ENCODE assay signal across 1 cellular context in the genomic region with DNA sequence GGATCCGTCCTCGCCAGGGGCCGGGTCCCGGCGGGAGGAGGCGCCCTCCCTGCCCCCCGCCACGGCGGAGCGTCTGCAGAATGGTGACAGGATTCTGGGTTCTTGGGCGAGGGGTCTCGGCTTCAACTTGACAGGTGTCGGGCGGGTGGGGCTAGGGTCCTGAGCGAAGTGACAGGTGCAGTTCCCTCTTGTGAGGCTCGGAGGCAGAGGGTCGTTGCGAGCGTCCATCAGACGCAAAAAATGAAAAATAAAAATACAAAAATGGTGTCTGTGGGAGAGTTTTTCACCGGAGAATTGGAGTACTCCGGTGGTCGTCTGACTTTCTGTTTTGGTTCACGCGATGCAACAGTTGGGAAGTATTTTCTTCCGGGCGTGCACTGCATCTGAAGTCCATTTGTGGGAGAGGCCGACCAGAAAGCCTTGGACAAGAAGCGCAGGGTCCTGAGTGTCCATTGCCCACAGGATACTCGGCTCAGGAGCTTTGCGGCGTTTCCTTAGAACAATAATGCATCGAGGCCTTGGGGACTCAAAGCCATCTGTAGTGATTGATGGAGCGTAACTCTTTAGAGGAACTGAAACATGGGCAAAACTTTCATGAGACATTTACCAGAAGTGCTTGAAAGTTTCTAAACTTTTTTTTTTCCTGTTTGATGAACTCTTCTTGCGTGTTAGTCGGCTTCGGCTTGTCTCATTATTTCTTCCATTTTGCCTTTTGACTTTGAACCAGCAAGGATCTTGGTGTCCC.
TF ChIP-seq lines count a peak whose summit lies in the region.

No MANE protein-coding gene starts in this region.

TF ChIP-seq in GM12878, 131 proteins besides CTCF, POLR2A, EP300 and RAD21 (continued from another document):
- TF ChIP-seq JUNB (IDR thresholded peaks at IDR 0.05) (peak; percentile 16; the same call in 1 of the 2 replicates), POU2F2 (IDR thresholded peaks at IDR 0.05; ENCODE audit: borderline replicate concordance, low read depth, low read length) (peak; percentile 93), WRNIP1 (IDR thresholded peaks at IDR 0.05; ENCODE audit: borderline replicate concordance, low read depth, low read length) (no peak), NFYA (IDR thresholded peaks at IDR 0.05; ENCODE audit: borderline replicate concordance, low read depth, low read length) (no peak), ZNF24 (IDR thresholded peaks at IDR 0.05) (peak; percentile 79; the same call in 1 of the 2 replicates), CREM (IDR thresholded peaks at IDR 0.05; ENCODE audit: low read depth) (0 out of 2 replicates have a peak, but pooled peaks have one; percentile 10), ETV6 (conservative IDR thresholded peaks at IDR 0.05 in 1 of 2, IDR thresholded peaks at IDR 0.05 in 1 of 2; ENCODE audit: borderline replicate concordance in 1 of 2, low read depth in 1 of 2) (peak in 1 of 2 experiments; percentile 51; a peak in 1 of 4 replicates), SMAD5 (IDR thresholded peaks at IDR 0.05; ENCODE audit: low read depth) (no peak), SP1 (IDR thresholded peaks at IDR 0.05; ENCODE audit: low read depth, low read length) (peak; percentile 39), ZNF384 (IDR thresholded peaks at IDR 0.05; ENCODE audit: borderline replicate concordance, low read depth, low read length) (peak; percentile 97), MTA3 (IDR thresholded peaks at IDR 0.05; ENCODE audit: borderline replicate concordance, low read length) (peak; percentile 88; the same call in 1 of the 2 replicates), BCL11A (IDR thresholded peaks at IDR 0.05; ENCODE audit: low read depth, low read length) (peak; percentile 85), TARDBP (IDR thresholded peaks at IDR 0.05; ENCODE audit: borderline replicate concordance) (no peak), SIN3A (IDR thresholded peaks at IDR 0.05; ENCODE audit: low read depth, low read length) (0 out of 2 replicates have a peak, but pooled peaks have one; percentile 7), MEF2B (IDR thresholded peaks at IDR 0.05; ENCODE audit: partially characterized antibody, poor library complexity, severe bottlenecking) (peak; percentile 80), GABPA (IDR thresholded peaks at IDR 0.05; ENCODE audit: low read depth) (peak; percentile 54; the same call in 1 of the 2 replicates), HCFC1 (IDR thresholded peaks at IDR 0.05; ENCODE audit: low read length) (no peak), IKZF2 (IDR thresholded peaks at IDR 0.05) (peak; percentile 92 to 94), ESRRA (IDR thresholded peaks at IDR 0.05; ENCODE audit: low read length) (no peak), NFIC (IDR thresholded peaks at IDR 0.05; ENCODE audit: low read depth, low read length) (peak; percentile 70; the same call in 1 of the 2 replicates), IKZF1 (conservative IDR thresholded peaks at IDR 0.05) (peak; percentile 56), STAT1 (conservative IDR thresholded peaks at IDR 0.05) (no peak), BHLHE40 (IDR thresholded peaks at IDR 0.05; ENCODE audit: borderline replicate concordance in 1 of 2, low read depth in 2 of 2, low read length in 1 of 2) (peak in 1 of 2 experiments; percentile 72), CBX5 (IDR thresholded peaks at IDR 0.05; ENCODE audit: low read depth) (peak; percentile 99), PAX8 (IDR thresholded peaks at IDR 0.05) (no peak; the same call in 1 of the 2 replicates), CREB1 (IDR thresholded peaks at IDR 0.05; ENCODE audit: low read depth) (peak; percentile 60; the same call in 1 of the 2 replicates)
- TF ChIP-seq, protein P1, sequence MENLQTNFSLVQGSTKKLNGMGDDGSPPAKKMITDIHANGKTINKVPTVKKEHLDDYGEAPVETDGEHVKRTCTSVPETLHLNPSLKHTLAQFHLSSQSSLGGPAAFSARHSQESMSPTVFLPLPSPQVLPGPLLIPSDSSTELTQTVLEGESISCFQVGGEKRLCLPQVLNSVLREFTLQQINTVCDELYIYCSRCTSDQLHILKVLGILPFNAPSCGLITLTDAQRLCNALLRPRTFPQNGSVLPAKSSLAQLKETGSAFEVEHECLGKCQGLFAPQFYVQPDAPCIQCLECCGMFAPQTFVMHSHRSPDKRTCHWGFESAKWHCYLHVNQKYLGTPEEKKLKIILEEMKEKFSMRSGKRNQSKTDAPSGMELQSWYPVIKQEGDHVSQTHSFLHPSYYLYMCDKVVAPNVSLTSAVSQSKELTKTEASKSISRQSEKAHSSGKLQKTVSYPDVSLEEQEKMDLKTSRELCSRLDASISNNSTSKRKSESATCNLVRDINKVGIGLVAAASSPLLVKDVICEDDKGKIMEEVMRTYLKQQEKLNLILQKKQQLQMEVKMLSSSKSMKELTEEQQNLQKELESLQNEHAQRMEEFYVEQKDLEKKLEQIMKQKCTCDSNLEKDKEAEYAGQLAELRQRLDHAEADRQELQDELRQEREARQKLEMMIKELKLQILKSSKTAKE (IDR thresholded peaks at IDR 0.05; ENCODE audit: low read depth, poor library complexity, severe bottlenecking): peak; percentile 88
- TF ChIP-seq, protein P2, sequence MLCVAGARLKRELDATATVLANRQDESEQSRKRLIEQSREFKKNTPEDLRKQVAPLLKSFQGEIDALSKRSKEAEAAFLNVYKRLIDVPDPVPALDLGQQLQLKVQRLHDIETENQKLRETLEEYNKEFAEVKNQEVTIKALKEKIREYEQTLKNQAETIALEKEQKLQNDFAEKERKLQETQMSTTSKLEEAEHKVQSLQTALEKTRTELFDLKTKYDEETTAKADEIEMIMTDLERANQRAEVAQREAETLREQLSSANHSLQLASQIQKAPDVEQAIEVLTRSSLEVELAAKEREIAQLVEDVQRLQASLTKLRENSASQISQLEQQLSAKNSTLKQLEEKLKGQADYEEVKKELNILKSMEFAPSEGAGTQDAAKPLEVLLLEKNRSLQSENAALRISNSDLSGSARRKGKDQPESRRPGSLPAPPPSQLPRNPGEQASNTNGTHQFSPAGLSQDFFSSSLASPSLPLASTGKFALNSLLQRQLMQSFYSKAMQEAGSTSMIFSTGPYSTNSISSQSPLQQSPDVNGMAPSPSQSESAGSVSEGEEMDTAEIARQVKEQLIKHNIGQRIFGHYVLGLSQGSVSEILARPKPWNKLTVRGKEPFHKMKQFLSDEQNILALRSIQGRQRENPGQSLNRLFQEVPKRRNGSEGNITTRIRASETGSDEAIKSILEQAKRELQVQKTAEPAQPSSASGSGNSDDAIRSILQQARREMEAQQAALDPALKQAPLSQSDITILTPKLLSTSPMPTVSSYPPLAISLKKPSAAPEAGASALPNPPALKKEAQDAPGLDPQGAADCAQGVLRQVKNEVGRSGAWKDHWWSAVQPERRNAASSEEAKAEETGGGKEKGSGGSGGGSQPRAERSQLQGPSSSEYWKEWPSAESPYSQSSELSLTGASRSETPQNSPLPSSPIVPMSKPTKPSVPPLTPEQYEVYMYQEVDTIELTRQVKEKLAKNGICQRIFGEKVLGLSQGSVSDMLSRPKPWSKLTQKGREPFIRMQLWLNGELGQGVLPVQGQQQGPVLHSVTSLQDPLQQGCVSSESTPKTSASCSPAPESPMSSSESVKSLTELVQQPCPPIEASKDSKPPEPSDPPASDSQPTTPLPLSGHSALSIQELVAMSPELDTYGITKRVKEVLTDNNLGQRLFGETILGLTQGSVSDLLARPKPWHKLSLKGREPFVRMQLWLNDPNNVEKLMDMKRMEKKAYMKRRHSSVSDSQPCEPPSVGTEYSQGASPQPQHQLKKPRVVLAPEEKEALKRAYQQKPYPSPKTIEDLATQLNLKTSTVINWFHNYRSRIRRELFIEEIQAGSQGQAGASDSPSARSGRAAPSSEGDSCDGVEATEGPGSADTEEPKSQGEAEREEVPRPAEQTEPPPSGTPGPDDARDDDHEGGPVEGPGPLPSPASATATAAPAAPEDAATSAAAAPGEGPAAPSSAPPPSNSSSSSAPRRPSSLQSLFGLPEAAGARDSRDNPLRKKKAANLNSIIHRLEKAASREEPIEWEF (IDR thresholded peaks at IDR 0.05; ENCODE audit: insufficient replicate concordance, low read depth, low read length): peak; percentile 80
- TF ChIP-seq, protein P3, sequence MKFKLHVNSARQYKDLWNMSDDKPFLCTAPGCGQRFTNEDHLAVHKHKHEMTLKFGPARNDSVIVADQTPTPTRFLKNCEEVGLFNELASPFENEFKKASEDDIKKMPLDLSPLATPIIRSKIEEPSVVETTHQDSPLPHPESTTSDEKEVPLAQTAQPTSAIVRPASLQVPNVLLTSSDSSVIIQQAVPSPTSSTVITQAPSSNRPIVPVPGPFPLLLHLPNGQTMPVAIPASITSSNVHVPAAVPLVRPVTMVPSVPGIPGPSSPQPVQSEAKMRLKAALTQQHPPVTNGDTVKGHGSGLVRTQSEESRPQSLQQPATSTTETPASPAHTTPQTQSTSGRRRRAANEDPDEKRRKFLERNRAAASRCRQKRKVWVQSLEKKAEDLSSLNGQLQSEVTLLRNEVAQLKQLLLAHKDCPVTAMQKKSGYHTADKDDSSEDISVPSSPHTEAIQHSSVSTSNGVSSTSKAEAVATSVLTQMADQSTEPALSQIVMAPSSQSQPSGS (IDR thresholded peaks at IDR 0.05; ENCODE audit: low read length): peak; percentile 83
- TF ChIP-seq, protein P4, sequence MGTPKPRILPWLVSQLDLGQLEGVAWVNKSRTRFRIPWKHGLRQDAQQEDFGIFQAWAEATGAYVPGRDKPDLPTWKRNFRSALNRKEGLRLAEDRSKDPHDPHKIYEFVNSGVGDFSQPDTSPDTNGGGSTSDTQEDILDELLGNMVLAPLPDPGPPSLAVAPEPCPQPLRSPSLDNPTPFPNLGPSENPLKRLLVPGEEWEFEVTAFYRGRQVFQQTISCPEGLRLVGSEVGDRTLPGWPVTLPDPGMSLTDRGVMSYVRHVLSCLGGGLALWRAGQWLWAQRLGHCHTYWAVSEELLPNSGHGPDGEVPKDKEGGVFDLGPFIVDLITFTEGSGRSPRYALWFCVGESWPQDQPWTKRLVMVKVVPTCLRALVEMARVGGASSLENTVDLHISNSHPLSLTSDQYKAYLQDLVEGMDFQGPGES (IDR thresholded peaks at IDR 0.05): no peak
- TF ChIP-seq, protein P5, sequence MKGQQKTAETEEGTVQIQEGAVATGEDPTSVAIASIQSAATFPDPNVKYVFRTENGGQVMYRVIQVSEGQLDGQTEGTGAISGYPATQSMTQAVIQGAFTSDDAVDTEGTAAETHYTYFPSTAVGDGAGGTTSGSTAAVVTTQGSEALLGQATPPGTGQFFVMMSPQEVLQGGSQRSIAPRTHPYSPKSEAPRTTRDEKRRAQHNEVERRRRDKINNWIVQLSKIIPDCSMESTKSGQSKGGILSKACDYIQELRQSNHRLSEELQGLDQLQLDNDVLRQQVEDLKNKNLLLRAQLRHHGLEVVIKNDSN (IDR thresholded peaks at IDR 0.05; ENCODE audit: borderline replicate concordance, extremely low read length, insufficient read depth, low read depth, low read length): no peak
- TF ChIP-seq, protein P6, sequence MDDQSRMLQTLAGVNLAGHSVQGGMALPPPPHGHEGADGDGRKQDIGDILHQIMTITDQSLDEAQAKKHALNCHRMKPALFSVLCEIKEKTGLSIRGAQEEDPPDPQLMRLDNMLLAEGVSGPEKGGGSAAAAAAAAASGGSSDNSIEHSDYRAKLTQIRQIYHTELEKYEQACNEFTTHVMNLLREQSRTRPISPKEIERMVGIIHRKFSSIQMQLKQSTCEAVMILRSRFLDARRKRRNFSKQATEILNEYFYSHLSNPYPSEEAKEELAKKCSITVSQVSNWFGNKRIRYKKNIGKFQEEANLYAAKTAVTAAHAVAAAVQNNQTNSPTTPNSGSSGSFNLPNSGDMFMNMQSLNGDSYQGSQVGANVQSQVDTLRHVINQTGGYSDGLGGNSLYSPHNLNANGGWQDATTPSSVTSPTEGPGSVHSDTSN (IDR thresholded peaks at IDR 0.05; ENCODE audit: insufficient replicate concordance, low read depth, low read length): peak; percentile 74
- TF ChIP-seq, protein P7, sequence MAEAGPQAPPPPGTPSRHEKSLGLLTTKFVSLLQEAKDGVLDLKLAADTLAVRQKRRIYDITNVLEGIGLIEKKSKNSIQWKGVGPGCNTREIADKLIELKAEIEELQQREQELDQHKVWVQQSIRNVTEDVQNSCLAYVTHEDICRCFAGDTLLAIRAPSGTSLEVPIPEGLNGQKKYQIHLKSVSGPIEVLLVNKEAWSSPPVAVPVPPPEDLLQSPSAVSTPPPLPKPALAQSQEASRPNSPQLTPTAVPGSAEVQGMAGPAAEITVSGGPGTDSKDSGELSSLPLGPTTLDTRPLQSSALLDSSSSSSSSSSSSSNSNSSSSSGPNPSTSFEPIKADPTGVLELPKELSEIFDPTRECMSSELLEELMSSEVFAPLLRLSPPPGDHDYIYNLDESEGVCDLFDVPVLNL (IDR thresholded peaks at IDR 0.05; ENCODE audit: low read depth, low read length): no peak
- TF ChIP-seq, protein P8, sequence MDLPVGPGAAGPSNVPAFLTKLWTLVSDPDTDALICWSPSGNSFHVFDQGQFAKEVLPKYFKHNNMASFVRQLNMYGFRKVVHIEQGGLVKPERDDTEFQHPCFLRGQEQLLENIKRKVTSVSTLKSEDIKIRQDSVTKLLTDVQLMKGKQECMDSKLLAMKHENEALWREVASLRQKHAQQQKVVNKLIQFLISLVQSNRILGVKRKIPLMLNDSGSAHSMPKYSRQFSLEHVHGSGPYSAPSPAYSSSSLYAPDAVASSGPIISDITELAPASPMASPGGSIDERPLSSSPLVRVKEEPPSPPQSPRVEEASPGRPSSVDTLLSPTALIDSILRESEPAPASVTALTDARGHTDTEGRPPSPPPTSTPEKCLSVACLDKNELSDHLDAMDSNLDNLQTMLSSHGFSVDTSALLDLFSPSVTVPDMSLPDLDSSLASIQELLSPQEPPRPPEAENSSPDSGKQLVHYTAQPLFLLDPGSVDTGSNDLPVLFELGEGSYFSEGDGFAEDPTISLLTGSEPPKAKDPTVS (IDR thresholded peaks at IDR 0.05; ENCODE audit: low read depth, low read length): no peak
- TF ChIP-seq, protein P9, sequence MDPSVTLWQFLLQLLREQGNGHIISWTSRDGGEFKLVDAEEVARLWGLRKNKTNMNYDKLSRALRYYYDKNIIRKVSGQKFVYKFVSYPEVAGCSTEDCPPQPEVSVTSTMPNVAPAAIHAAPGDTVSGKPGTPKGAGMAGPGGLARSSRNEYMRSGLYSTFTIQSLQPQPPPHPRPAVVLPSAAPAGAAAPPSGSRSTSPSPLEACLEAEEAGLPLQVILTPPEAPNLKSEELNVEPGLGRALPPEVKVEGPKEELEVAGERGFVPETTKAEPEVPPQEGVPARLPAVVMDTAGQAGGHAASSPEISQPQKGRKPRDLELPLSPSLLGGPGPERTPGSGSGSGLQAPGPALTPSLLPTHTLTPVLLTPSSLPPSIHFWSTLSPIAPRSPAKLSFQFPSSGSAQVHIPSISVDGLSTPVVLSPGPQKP (IDR thresholded peaks at IDR 0.05; ENCODE audit: low read depth, low read length): no peak
- TF ChIP-seq, protein P10, sequence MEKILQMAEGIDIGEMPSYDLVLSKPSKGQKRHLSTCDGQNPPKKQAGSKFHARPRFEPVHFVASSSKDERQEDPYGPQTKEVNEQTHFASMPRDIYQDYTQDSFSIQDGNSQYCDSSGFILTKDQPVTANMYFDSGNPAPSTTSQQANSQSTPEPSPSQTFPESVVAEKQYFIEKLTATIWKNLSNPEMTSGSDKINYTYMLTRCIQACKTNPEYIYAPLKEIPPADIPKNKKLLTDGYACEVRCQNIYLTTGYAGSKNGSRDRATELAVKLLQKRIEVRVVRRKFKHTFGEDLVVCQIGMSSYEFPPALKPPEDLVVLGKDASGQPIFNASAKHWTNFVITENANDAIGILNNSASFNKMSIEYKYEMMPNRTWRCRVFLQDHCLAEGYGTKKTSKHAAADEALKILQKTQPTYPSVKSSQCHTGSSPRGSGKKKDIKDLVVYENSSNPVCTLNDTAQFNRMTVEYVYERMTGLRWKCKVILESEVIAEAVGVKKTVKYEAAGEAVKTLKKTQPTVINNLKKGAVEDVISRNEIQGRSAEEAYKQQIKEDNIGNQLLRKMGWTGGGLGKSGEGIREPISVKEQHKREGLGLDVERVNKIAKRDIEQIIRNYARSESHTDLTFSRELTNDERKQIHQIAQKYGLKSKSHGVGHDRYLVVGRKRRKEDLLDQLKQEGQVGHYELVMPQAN (conservative IDR thresholded peaks at IDR 0.05): 0 out of 2 replicates have a peak, but pooled peaks have one; percentile 11
